ENCODE assay signal across 1 cellular context in the genomic region with DNA sequence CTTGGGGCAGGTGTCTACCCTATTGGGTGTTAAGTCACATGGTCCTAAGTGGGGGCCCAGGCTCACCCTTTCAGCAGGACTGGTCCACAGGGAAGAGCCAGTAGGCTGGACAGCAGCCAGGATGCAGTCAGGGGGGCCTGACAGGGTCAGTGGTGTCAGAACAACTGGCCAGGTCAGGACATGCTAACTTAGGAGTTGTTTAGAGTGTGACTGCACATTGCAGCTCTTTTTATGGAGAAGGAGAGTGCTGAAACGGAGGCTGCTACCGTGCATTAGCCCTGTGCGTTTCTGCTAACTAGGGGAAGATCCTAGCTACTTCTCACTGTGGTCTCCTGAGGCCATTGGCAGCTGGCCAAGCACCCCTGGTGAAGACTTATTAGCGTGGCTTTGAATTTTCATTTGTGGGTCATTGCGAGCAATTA. TPM values are rescaled to one million over a fixed set of nuclear protein-coding genes. Genes with fewer than 3 reads are reported as not detected.
"Had no signal": no experiment of that assay in that cellular context is flagged by ENCODE, and none has a peak within 500 bp of the region (broad histone marks: within the 10 kb centered on the region; RNA-seq: fewer than 3 reads in every experiment).

No MANE protein-coding gene starts in this region.

RNA-seq across cellular contexts. Expression of gene FKBP9, which starts 6.7 kb away (rescaled TPM):
- total RNA-seq: naive thymus-derived CD8-positive, alpha-beta T cell had no signal
